In genomic region chr13:106349080-106349841, GRCh38 we compare ENCODE assay signal across 9 cellular contexts.
DNase-seq lines count a peak whose midpoint lies in the region; ATAC-seq and TF ChIP-seq lines count a peak whose summit lies in the region.
"Had no signal": no experiment of that assay in that cellular context is flagged by ENCODE, and none has a peak within 500 bp of the region (broad histone marks: within the 10 kb centered on the region; RNA-seq: fewer than 3 reads in every experiment).

No MANE protein-coding gene starts in this region.

- TF ChIP-seq CTCF in transverse colon (IDR thresholded peaks at IDR 0.05), result no peak
- no peak for TF ChIP-seq CTCF in GM13976 (IDR thresholded peaks at IDR 0.05; ENCODE audit: borderline replicate concordance, control extremely low read depth, extremely low read depth, insufficient read depth, missing control alignments)

- H3K27me3 Mint-ChIP-seq in activated naive CD4-positive, alpha-beta T cell treated with anti-CD3 and anti-CD28 coated beads, Interleukin-2, amount 10 ng/mL, durations not matched to agents 7 days and 5 days, result peaks cover 15% of the 10 kb centered on the region
- H3K27me3 Mint-ChIP-seq: memory B cell had no signal

- DNase-seq in NCI-H146 (lab: John Stamatoyannopoulos, UW) (peak; percentile 43), NCI-H146 treated with DMSO at 0.1 percent for 48 hours (lab: John Stamatoyannopoulos, UW; ENCODE audit: unreplicated experiment) (no peak), amniotic epithelial cell (ENCODE audit: low read depth) (peak; percentile 31), iris pigment epithelial cell (ENCODE audit: low read depth) (peak; percentile 40), transverse colon (peak; percentile 69), GM13976 (ENCODE audit: low spot score) (no peak)
- no peak for DNase-seq in activated naive CD4-positive, alpha-beta T cell treated with anti-CD3 and anti-CD28 coated beads, Interleukin-2, amount 10 ng/mL, durations not matched to agents 7 days and 5 days

- intact Hi-C loops in transverse colon (cut with DNase I; ENCODE audit: low total_unique reads), result no loop called here

- H3K4me3 ChIP-seq in transverse colon, result peak overlapping the region in 3 of 4 donors; percentile 34 to 53 (median 36)

- no peak overlapping the region for H3K4me3 Mint-ChIP-seq in activated naive CD4-positive, alpha-beta T cell treated with anti-CD3 and anti-CD28 coated beads, Interleukin-2, amount 10 ng/mL, durations not matched to agents 7 days and 5 days
- H3K4me3 Mint-ChIP-seq: memory B cell had no signal

- H3K36me3 Mint-ChIP-seq in activated naive CD4-positive, alpha-beta T cell treated with anti-CD3 and anti-CD28 coated beads, Interleukin-2, amount 10 ng/mL, durations not matched to agents 7 days and 5 days, result no peaks in the 10 kb centered on the region
- H3K36me3 Mint-ChIP-seq: memory B cell had no signal

- no peaks in the 10 kb centered on the region for H3K9me3 Mint-ChIP-seq in activated naive CD4-positive, alpha-beta T cell treated with anti-CD3 and anti-CD28 coated beads, Interleukin-2, amount 10 ng/mL, durations not matched to agents 7 days and 5 days
- H3K9me3 Mint-ChIP-seq: memory B cell had no signal

- no peak for ATAC-seq in HG03045 (IDR thresholded peaks at IDR 0.05; ENCODE audit: unreplicated experiment)

- H3K27ac ChIP-seq in transverse colon, result peak overlapping the region; percentile 74 to 85 (median 83)

- H3K36me3 ChIP-seq in transverse colon, result no peaks in the 10 kb centered on the region

- 6 to 12% methylated on average over 9 to 29 of the region's 29 CpGs for WGBS in transverse colon (ENCODE audit: low coverage in 1 of 2), 2 donors

- in situ Hi-C loops in transverse colon (cut with MboI; ENCODE audit: low pct_ligation_motif_present in 1 of 4, low pct_unique_long_range_greater_than_20kb in 1 of 4, low sequenced_read_pairs in 3 of 4), result no loop called here
- in situ Hi-C loops in GM13976 (cut with MboI; ENCODE audit: low sequenced_read_pairs, unreplicated experiment), result no loop called here

- no peak overlapping the region for H3K27ac Mint-ChIP-seq in activated naive CD4-positive, alpha-beta T cell treated with anti-CD3 and anti-CD28 coated beads, Interleukin-2, amount 10 ng/mL, durations not matched to agents 7 days and 5 days
- H3K27ac Mint-ChIP-seq: memory B cell had no signal

- peaks cover 0 to 28% (median 21%) of the 10 kb centered on the region in 4 donors for H3K4me1 ChIP-seq in transverse colon

- H3K4me1 Mint-ChIP-seq in activated naive CD4-positive, alpha-beta T cell treated with anti-CD3 and anti-CD28 coated beads, Interleukin-2, amount 10 ng/mL, durations not matched to agents 7 days and 5 days, result no peaks in the 10 kb centered on the region
- H3K4me1 Mint-ChIP-seq: memory B cell had no signal

- peaks cover 10% of the 10 kb centered on the region for H3K27me3 ChIP-seq in transverse colon

- H3K9me3 ChIP-seq in transverse colon, result no peaks in the 10 kb centered on the region

- TF ChIP-seq EP300 in transverse colon (IDR thresholded peaks at IDR 0.05; ENCODE audit: low read depth), result no peak

- CTCF ChIA-PET in activated naive CD4-positive, alpha-beta T cell treated with anti-CD3 and anti-CD28 coated beads, Interleukin-2, amount 10 ng/mL, durations not matched to agents 7 days and 5 days (lab: Charles Lee), result no interaction called here

- peak; percentile 60 for TF ChIP-seq POLR2A in transverse colon (IDR thresholded peaks at IDR 0.05)

Comparison
In these comparisons a context has a peak if more than half of its experiments do, and no peak if none do; other contexts are left out.
1. DNase-seq: peak in NCI-H146 (single experiment), amniotic epithelial cell (single experiment), iris pigment epithelial cell (single experiment) and transverse colon (single experiment); none in NCI-H146 treated with DMSO at 0.1 percent for 48 hours (single experiment), activated naive CD4-positive, alpha-beta T cell treated with anti-CD3 and anti-CD28 coated beads, Interleukin-2, amount 10 ng/mL, durations not matched to agents 7 days and 5 days (single experiment) and GM13976 (single experiment).